In genomic region chr3:58508437-58508836, GRCh38 we compare ENCODE assay signal across 26 cellular contexts. TPM values are rescaled to one million over a fixed set of nuclear protein-coding genes. Genes with fewer than 3 reads are reported as not detected.
DNase-seq lines count a peak whose midpoint lies in the region; ATAC-seq, FAIRE-seq and TF ChIP-seq lines count a peak whose summit lies in the region.
"Had no signal": no experiment of that assay in that cellular context is flagged by ENCODE, and none has a peak within 500 bp of the region (broad histone marks: within the 10 kb centered on the region; RNA-seq: fewer than 3 reads in every experiment).

No MANE protein-coding gene starts in this region.

- no peak overlapping the region for H3K4me2 ChIP-seq in K562 (ENCODE audit: insufficient read depth, low read length)
- H3K4me2 ChIP-seq in mesendoderm (ENCODE audit: low read length): no peak overlapping the region
- H3K4me2 ChIP-seq: A549; BLaER1 treated with 17β-estradiol and CSF1 and Interleukin-3, amounts not matched to agents 10 nM and 100 nM; GM23338 had no signal

- no peak for FAIRE-seq in K562 (lab: Jason Lieb, UNC)
- FAIRE-seq: A549, D721Med, GM12878, GM19239 had no signal

- H3K4me1 Mint-ChIP-seq in type B pancreatic cell (ENCODE audit: unreplicated experiment) (peaks cover 7% of the 10 kb centered on the region), T-cell (no peaks in the 10 kb centered on the region)
- H3K4me1 Mint-ChIP-seq: GM23338, H9 had no signal

- H3K36me3 Mint-ChIP-seq in type B pancreatic cell (no peaks in the 10 kb centered on the region), T-cell (peaks cover 12% of the 10 kb centered on the region)

- no peak overlapping the region for H2BK5ac ChIP-seq in mesendoderm (ENCODE audit: low read length)

- H3K9ac ChIP-seq in K562 (ENCODE audit: insufficient read depth in 1 of 2, low read depth in 2 of 2, low read length in 2 of 2) (no peak overlapping the region), mesendoderm (ENCODE audit: low read length) (no peak overlapping the region)
- H3K9ac ChIP-seq: BLaER1 treated with 17β-estradiol and CSF1 and Interleukin-3, amounts not matched to agents 10 nM and 100 nM had no signal

- H2BK120ac ChIP-seq in mesendoderm (ENCODE audit: low read depth, low read length): no peak overlapping the region

- no peak overlapping the region for H3K56ac ChIP-seq in mesendoderm (ENCODE audit: low read length)

- H2AFZ ChIP-seq in K562 (ENCODE audit: low read depth, low read length): no peak overlapping the region
- H2AFZ ChIP-seq: GM23338 had no signal

- peak overlapping the region; percentile 8 for H3K4me3 Mint-ChIP-seq in type B pancreatic cell
- no peak overlapping the region for H3K4me3 Mint-ChIP-seq in T-cell
- H3K4me3 Mint-ChIP-seq: CD14-positive monocyte; CD4-positive, alpha-beta T cell; CD8-positive, alpha-beta memory T cell; GM23338; H9 had no signal

- no peak overlapping the region for H3K4me3 ChIP-seq in K562
- no peak overlapping the region for H3K4me3 ChIP-seq in mesendoderm (ENCODE audit: low read length)
- H3K4me3 ChIP-seq: A549; BLaER1 treated with 17β-estradiol and CSF1 and Interleukin-3, amounts not matched to agents 10 nM and 100 nM; GM12878; GM23338 had no signal

- no peak for TF ChIP-seq EP300 in K562 (IDR thresholded peaks at IDR 0.05; ENCODE audit: low read length)

- TF ChIP-seq POLR2A in K562 (conservative IDR thresholded peaks at IDR 0.05): no peak

- H3K27ac ChIP-seq in K562 (ENCODE audit: extremely low read depth, low read depth, low read length): no peak overlapping the region
- H3K27ac ChIP-seq in mesendoderm (ENCODE audit: low read depth, low read length): no peak overlapping the region
- H3K27ac ChIP-seq: A549; BLaER1 treated with 17β-estradiol and CSF1 and Interleukin-3, amounts not matched to agents 10 nM and 100 nM had no signal

- TF ChIP-seq RAD21 in K562 (CRISPR knock-in tag; conservative IDR thresholded peaks at IDR 0.05 in 1 of 2, IDR thresholded peaks at IDR 0.05 in 1 of 2): no peak

- H3K36me3 ChIP-seq in K562 (ENCODE audit: control insufficient read depth, insufficient read depth, low read length) (no peaks in the 10 kb centered on the region), mesendoderm (ENCODE audit: control insufficient read depth, insufficient read depth, low read length) (no peaks in the 10 kb centered on the region)
- H3K36me3 ChIP-seq: BE2C had no signal

- H3K27ac Mint-ChIP-seq in type B pancreatic cell (peak overlapping the region; percentile 14), T-cell (no peak overlapping the region)
- H3K27ac Mint-ChIP-seq: CD14-positive monocyte; CD4-positive, alpha-beta T cell; GM23338; H9 had no signal

- no peaks in the 10 kb centered on the region for H3K9me3 ChIP-seq in K562 (replicated peaks; ENCODE audit: control insufficient read depth, insufficient read depth, low read depth, low read length)
- H3K9me3 ChIP-seq: A549; BE2C; BLaER1 treated with 17β-estradiol and CSF1 and Interleukin-3, amounts not matched to agents 10 nM and 100 nM had no signal

- no peaks in the 10 kb centered on the region for H3K79me2 ChIP-seq in K562 (ENCODE audit: control insufficient read depth, insufficient read depth, low read length)
- H3K79me2 ChIP-seq in mesendoderm (ENCODE audit: control insufficient read depth, insufficient read depth, low read length): no peaks in the 10 kb centered on the region

- BruUV-seq in K562 (replicated peaks; lab: Mats Ljungman, UMichigan): no TSS peak

- no peak overlapping the region for H4K8ac ChIP-seq in mesendoderm (ENCODE audit: low read depth, low read length)

- H2AK5ac ChIP-seq in mesendoderm (ENCODE audit: low read length): no peak overlapping the region

- H3K27me3 ChIP-seq in K562 (ENCODE audit: control insufficient read depth in 2 of 2, insufficient read depth in 2 of 2, low read length in 2 of 2): peaks cover 2 to 7% of the 10 kb centered on the region in 2 experiments; a peak in 1 of 5 replicates
- H3K27me3 ChIP-seq in mesendoderm (ENCODE audit: insufficient read depth, low read length, poor library complexity): no peaks in the 10 kb centered on the region
- H3K27me3 ChIP-seq: BE2C; BLaER1 treated with 17β-estradiol and CSF1 and Interleukin-3, amounts not matched to agents 10 nM and 100 nM had no signal

- H3K23ac ChIP-seq in mesendoderm (ENCODE audit: low read length): no peak overlapping the region

- TF ChIP-seq CTCF in K562 (IDR thresholded peaks at IDR 0.05 in 2 of 3, conservative IDR thresholded peaks at IDR 0.05 in 1 of 3; ENCODE audit: insufficient read depth in 2 of 3, low read depth in 1 of 3, low read length in 3 of 3) (no peak), type B pancreatic cell (conservative IDR thresholded peaks at IDR 0.05) (no peak)

- WGBS in K562 (ENCODE audit: insufficient coverage, low coverage, missing lambda C conversion rate): 36% methylated on average over 6 of the region's 6 CpGs
- WGBS in mesendoderm (ENCODE audit: extremely low coverage, insufficient coverage, low lambda C conversion rate): no CpG with 5 or more reads among the region's 6 CpGs

- H3K9me3 Mint-ChIP-seq in type B pancreatic cell (no peaks in the 10 kb centered on the region), T-cell (no peaks in the 10 kb centered on the region)
- H3K9me3 Mint-ChIP-seq: CD14-positive monocyte; CD4-positive, alpha-beta T cell; CD8-positive, alpha-beta memory T cell; GM23338; H9 had no signal

- H4K5ac ChIP-seq in mesendoderm (ENCODE audit: low read length): no peak overlapping the region

- no peak overlapping the region for H3K4ac ChIP-seq in mesendoderm (ENCODE audit: low read depth, low read length)

- CTCF ChIA-PET in K562 (lab: Yijun Ruan, JAX; ENCODE audit: low intra/inter-chr PET ratio) (no interaction called here), T-cell (lab: Charles Lee) (interaction anchor here in 1 of 2 donors (0.8 kb wide), 1 partner anchor 9 kb away, joined by 3 read pairs; no protein-coding TSS in a partner anchor)

- H2BK15ac ChIP-seq in mesendoderm (replicated peaks; ENCODE audit: low read depth): no peak overlapping the region

- POLR2A ChIA-PET in K562 (lab: Yijun Ruan, JAX): interaction anchor here (2.0 kb wide), 1 partner anchor 13 kb away, joined by 6 read pairs; no protein-coding TSS in a partner anchor
- POLR2A ChIA-PET in T-cell (lab: Charles Lee): interaction anchor here in 1 of 2 donors (0.6 kb wide), 1 partner anchor 749 kb away, joined by 5 read pairs; no protein-coding TSS in a partner anchor

- ATAC-seq in K562 (no peak), T-cell (replicated peaks in 1 of 4) (no peak)
- ATAC-seq: A549, GM12878, GM23338 had no signal

- H3K79me1 ChIP-seq in mesendoderm (ENCODE audit: low read length): no peaks in the 10 kb centered on the region

- in situ Hi-C loops in K562 (cut with MboI): no loop called here

- peak; percentile 36 for DNase-seq in NCI-H82 (lab: John Stamatoyannopoulos, UW)
- DNase-seq in NCI-H82 treated with DMSO at 0.1 percent for 48 hours (lab: John Stamatoyannopoulos, UW; ENCODE audit: unreplicated experiment): no peak
- DNase-seq in K562 (ENCODE audit: extremely low read depth in 1 of 4, low spot score in 3 of 4): no peak
- no peak for DNase-seq in mesendoderm
- DNase-seq in type B pancreatic cell (ENCODE audit: extremely low spot score, unreplicated experiment): no peak
- no peak for DNase-seq in activated T-cell treated with anti-CD3 and anti-CD28 coated beads, Interleukin-2, amount 50 U/mL, for 1 hour
- DNase-seq in T-cell: no peak
- DNase-seq in iPS-NIHi11 (ENCODE audit: low spot score): no peak
- DNase-seq: 8988T; ACHN; AML-193; BE2C; CD4-positive, alpha-beta T cell; CD8-positive, alpha-beta memory T cell; DMS 273 treated with DMSO at 0.1 percent for 48 hours; DMS79; EL; GDM1; H9 had no signal

- intact Hi-C loops in K562 (cut with micrococcal nuclease): no loop called here

- peak overlapping the region; percentile 34 for H3K18ac ChIP-seq in mesendoderm (ENCODE audit: low read length)

- no peaks in the 10 kb centered on the region for H3K4me1 ChIP-seq in K562 (replicated peaks in 1 of 2; ENCODE audit: control insufficient read depth in 2 of 2, insufficient read depth in 2 of 2, low read length in 2 of 2)
- H3K4me1 ChIP-seq in mesendoderm (ENCODE audit: control insufficient read depth, low read depth, low read length): peaks cover 13% of the 10 kb centered on the region
- H3K4me1 ChIP-seq: A549, BE2C had no signal

- H3K9me1 ChIP-seq in K562 (ENCODE audit: control insufficient read depth, insufficient read depth, low read length): no peaks in the 10 kb centered on the region

- H3K27me3 Mint-ChIP-seq in type B pancreatic cell (no peaks in the 10 kb centered on the region), T-cell (no peaks in the 10 kb centered on the region)
- H3K27me3 Mint-ChIP-seq: CD4-positive, alpha-beta T cell; CD8-positive, alpha-beta memory T cell had no signal

- no peaks in the 10 kb centered on the region for H4K20me1 ChIP-seq in K562 (replicated peaks; ENCODE audit: control insufficient read depth, insufficient read depth, low read length)

RNA-seq across cellular contexts. Expression of gene KCTD6, which starts 16.5 kb away (rescaled TPM):
- 7.6 and 24.0 TPM in 2 replicates for total RNA-seq in K562 (2011; cell fraction: chromatin; rRNA removed; ENCODE audit: low replicate concordance)
- 3.5 and 5.3 TPM in 2 replicates for total RNA-seq in K562 (2011; cell fraction: nucleolus; rRNA removed)
- total RNA-seq in K562 (2011; cell fraction: nucleoplasm; rRNA removed): 7.4 and 11.0 TPM in 2 replicates
- total RNA-seq in K562 (2014; rRNA removed) (2.1 and 4.4 TPM in 2 replicates), K562 (2014; rRNA removed; fragmentation: Illumina TruSeq; extraction: Trizol) (3.7 and 5.1 TPM in 2 replicates), K562 (2015; rRNA removed; fragmentation: Illumina TruSeq; extraction: Trizol) (5.2 and 5.3 TPM in 2 replicates), K562 (2021) (3.0 and 3.5 TPM in 2 replicates), type B pancreatic cell (ENCODE audit: low replicate concordance) (23.5 and 24.9 TPM in 2 replicates), T-cell (1 to 10 TPM; 6.6 to 9.4 (median 7.8) TPM)
- polyA plus RNA-seq in K562 (2011; rRNA removed) (5.0 and 5.1 TPM in 2 replicates), K562 (2014; fragmentation: Illumina TruSeq; extraction: Trizol) (4.2 and 5.9 TPM in 2 replicates), K562 (2014; fragmentation: Nextera tagmentation; extraction: Ambion mirVana) (1 to 10 TPM; 4.0 to 4.5 TPM), K562 (2014; rRNA removed) (3.9 and 5.3 TPM in 2 replicates)
- polyA plus RNA-seq in K562 (2011; cell fraction: cytosol; rRNA removed): 2.4 and 3.2 TPM in 2 replicates
- 2.8 and 3.6 TPM in 2 replicates for polyA plus RNA-seq in K562 (2011; cell fraction: nucleus; rRNA removed)
- 2.8 and 3.2 TPM in 2 replicates for polyA plus RNA-seq in K562 (2012)
- 4.3 and 5.2 TPM in 2 replicates for polyA minus RNA-seq in K562 (2011; rRNA and poly(A)+ RNA removed)
- polyA minus RNA-seq in K562 (2011; cell fraction: cytosol; rRNA and poly(A)+ RNA removed): 2.5 TPM in 1 of 2 replicates, not detected in the other
- 4.7 and 8.1 TPM in 2 replicates for polyA minus RNA-seq in K562 (2011; cell fraction: nucleus; rRNA and poly(A)+ RNA removed)
- polyA plus RNA-seq in mesendoderm (2013, experiment 1 of 2): 44.2 TPM
- polyA plus RNA-seq in mesendoderm (2013, experiment 2 of 2): 42.6 TPM

RNA-seq across cellular contexts. Expression of gene ACOX2, which starts 28.6 kb away (rescaled TPM):
- total RNA-seq in K562 (2011; cell fraction: chromatin; rRNA removed; ENCODE audit: low replicate concordance): not detected in 2 replicates
- not detected in 2 replicates for total RNA-seq in K562 (2011; cell fraction: nucleolus; rRNA removed)
- total RNA-seq in K562 (2011; cell fraction: nucleoplasm; rRNA removed): not detected in 2 replicates
- total RNA-seq in K562 (2014; rRNA removed) (not detected in 2 replicates), K562 (2014; rRNA removed; fragmentation: Illumina TruSeq; extraction: Trizol) (not detected in 2 replicates), K562 (2015; rRNA removed; fragmentation: Illumina TruSeq; extraction: Trizol) (not detected in 2 replicates), K562 (2021) (not detected in 2 replicates), type B pancreatic cell (ENCODE audit: low replicate concordance) (5.6 and 6.9 TPM in 2 replicates), T-cell (under 1 TPM in 1 of 5 donors, not detected in 4; 0.23 TPM)
- polyA plus RNA-seq in K562 (2011; rRNA removed) (not detected in 2 replicates), K562 (2014; fragmentation: Illumina TruSeq; extraction: Trizol) (not detected in 2 replicates), K562 (2014; fragmentation: Nextera tagmentation; extraction: Ambion mirVana) (under 1 TPM in 1 of 2 experiments, not detected in 1; 0.15 TPM), K562 (2014; rRNA removed) (not detected in 2 replicates)
- not detected in 2 replicates for polyA plus RNA-seq in K562 (2011; cell fraction: cytosol; rRNA removed)
- polyA plus RNA-seq in K562 (2011; cell fraction: nucleus; rRNA removed): not detected in 2 replicates
- polyA plus RNA-seq in K562 (2012): 0.25 TPM in 1 of 2 replicates, not detected in the other
- polyA minus RNA-seq in K562 (2011; rRNA and poly(A)+ RNA removed): 0.63 TPM in 1 of 2 replicates, not detected in the other
- polyA minus RNA-seq in K562 (2011; cell fraction: cytosol; rRNA and poly(A)+ RNA removed): not detected in 2 replicates
- polyA minus RNA-seq in K562 (2011; cell fraction: nucleus; rRNA and poly(A)+ RNA removed): not detected in 2 replicates
- polyA plus RNA-seq in mesendoderm (2013, experiment 1 of 2): 7.6 TPM
- 8.1 TPM for polyA plus RNA-seq in mesendoderm (2013, experiment 2 of 2)
- total RNA-seq: CD4-positive, alpha-beta T cell; CD8-positive, alpha-beta memory T cell; GM12878 had no signal
- polyA plus RNA-seq: CD8-positive, alpha-beta memory T cell had no signal
